Comparison of ENCODE assay signal across 21 cellular contexts in the genomic region with DNA sequence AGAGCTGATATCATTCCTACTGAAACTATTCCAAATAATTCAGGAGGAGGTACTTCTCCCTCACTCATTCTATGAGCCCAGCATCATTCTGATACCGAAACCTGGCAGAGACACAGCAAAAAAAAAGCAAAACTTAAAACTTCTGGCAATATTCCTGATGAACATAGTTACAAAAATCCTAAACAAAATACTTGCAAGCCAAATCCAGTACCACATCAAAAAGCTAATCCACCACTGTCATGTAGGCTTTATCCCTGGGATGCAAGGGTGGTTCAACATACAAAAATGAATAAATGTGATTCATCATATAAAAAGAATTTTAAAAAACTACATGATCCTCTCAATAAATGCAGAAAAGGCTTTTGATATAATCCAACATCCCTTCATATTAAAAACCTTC.
"Had no signal": no experiment of that assay in that cellular context is flagged by ENCODE, and none has a peak within 500 bp of the region (broad histone marks: within the 10 kb centered on the region; RNA-seq: fewer than 3 reads in every experiment).

No MANE protein-coding gene starts in this region.

- DNase-seq: hypothalamus; immature natural killer cell; islet precursor cell; left ventricle myocardium inferior; mesendoderm; naive B cell; natural killer cell; nephron progenitor cell; occipital lobe; right cardiac atrium; stimulated activated CD4-positive, alpha-beta T cell treated with anti-CD3 and anti-CD28 coated beads, Interleukin-12 subunit alpha, Interleukin-12 subunit beta, amount 100 ng/mL, for 4 hours; stimulated activated CD4-positive, alpha-beta T cell treated with anti-CD3 and anti-CD28 coated beads, Interleukin-15, amount 100 ng/mL, for 24 hours; stimulated activated CD4-positive, alpha-beta T cell treated with anti-CD3 and anti-CD28 coated beads, Interleukin-2, amount 100 ng/mL, for 24 hours; stimulated activated CD4-positive, alpha-beta T cell treated with anti-CD3 and anti-CD28 coated beads, Interleukin-4, amount 100 ng/mL, for 1 hour; stimulated activated naive CD4-positive, alpha-beta T cell; uterus had no signal

- H3K27me3 ChIP-seq: neural progenitor cell, neutrophil, tibial nerve, uterus had no signal

- H3K36me3 ChIP-seq: left ventricle myocardium inferior, neural progenitor cell, neutrophil, tibial nerve, uterus had no signal

- H3K4me3 ChIP-seq: left ventricle myocardium inferior, lung, neural progenitor cell, skin epidermis, tibial nerve, uterus had no signal

- H2AFZ ChIP-seq: neural progenitor cell had no signal

- H3K9ac ChIP-seq: neural progenitor cell had no signal

- H3K27ac ChIP-seq: left ventricle myocardium inferior, neural progenitor cell, neutrophil, skin epidermis, tibial nerve, uterus had no signal

- H3K4me1 ChIP-seq: left ventricle myocardium inferior, neural progenitor cell, tibial nerve, uterus had no signal

- H3K4me2 ChIP-seq: neural progenitor cell had no signal

- H3K9me3 ChIP-seq: neutrophil, tibial nerve had no signal
